ENCODE assay signal across 1 cellular context in genomic region chr6:159981171-159981571, GRCh38.
TF ChIP-seq lines count a peak whose summit lies in the region.

No MANE protein-coding gene starts in this region.

TF ChIP-seq in K562, 482 proteins besides CTCF, POLR2A, EP300 and RAD21 (continued from another document):
- TF ChIP-seq RFX1 (IDR thresholded peaks at IDR 0.05) (no peak), MAFG (tag; conservative IDR thresholded peaks at IDR 0.05) (no peak), DDX20 (tag; IDR thresholded peaks at IDR 0.05; ENCODE audit: low read depth) (no peak), CCNT2 (IDR thresholded peaks at IDR 0.05; ENCODE audit: borderline replicate concordance, extremely low read depth, insufficient read length, low read depth, low read length) (no peak), LARP7 (IDR thresholded peaks at IDR 0.05) (peak; percentile 52; the same call in 1 of the 2 replicates), ATF2 (CRISPR knock-in tag; IDR thresholded peaks at IDR 0.05) (no peak), ATF7 (IDR thresholded peaks at IDR 0.05) (no peak), TARDBP (IDR thresholded peaks at IDR 0.05) (no peak), ZNF232 (CRISPR knock-in tag; IDR thresholded peaks at IDR 0.05) (no peak), ZNF79 (CRISPR knock-in tag; IDR thresholded peaks at IDR 0.05; ENCODE audit: low read depth) (no peak), ZNF23 (CRISPR knock-in tag; IDR thresholded peaks at IDR 0.05) (no peak), DPF2 (IDR thresholded peaks at IDR 0.05) (0 out of 2 replicates have a peak, but pooled peaks have one; percentile 4), CREM (IDR thresholded peaks at IDR 0.05; ENCODE audit: low read depth) (no peak), XRCC3 (IDR thresholded peaks at IDR 0.05) (no peak), SUPT5H (IDR thresholded peaks at IDR 0.05) (0 out of 2 replicates have a peak, but pooled peaks have one; percentile 46), SMARCC2 (IDR thresholded peaks at IDR 0.05; ENCODE audit: low read depth) (no peak), HNRNPLL (IDR thresholded peaks at IDR 0.05; ENCODE audit: low read depth, low read length, poor library complexity, severe bottlenecking) (no peak), WHSC1 (IDR thresholded peaks at IDR 0.05; ENCODE audit: low read length) (no peak), RUNX1 (IDR thresholded peaks at IDR 0.05; ENCODE audit: low read depth) (no peak), ZC3H4 (CRISPR knock-in tag; IDR thresholded peaks at IDR 0.05; ENCODE audit: borderline replicate concordance) (peak; percentile 78; the same call in 1 of the 2 replicates), ZBTB34 (CRISPR knock-in tag; IDR thresholded peaks at IDR 0.05) (no peak), OTX1 (CRISPR knock-in tag; IDR thresholded peaks at IDR 0.05) (no peak), PBX2 (CRISPR knock-in tag; IDR thresholded peaks at IDR 0.05; ENCODE audit: low read depth) (no peak), PBX2 (tag; conservative IDR thresholded peaks at IDR 0.05; ENCODE audit: low read depth) (no peak), TOE1 (IDR thresholded peaks at IDR 0.05; ENCODE audit: borderline replicate concordance) (peak; percentile 73), TOE1 (CRISPR knock-in tag; IDR thresholded peaks at IDR 0.05; ENCODE audit: borderline replicate concordance, low read depth) (no peak), SMAD1 (IDR thresholded peaks at IDR 0.05; ENCODE audit: low read depth, low read length, partially characterized antibody) (no peak), LEF1 (IDR thresholded peaks at IDR 0.05) (no peak), USF1 (CRISPR knock-in tag; IDR thresholded peaks at IDR 0.05) (peak; percentile 45), ZNF280A (IDR thresholded peaks at IDR 0.05; ENCODE audit: low read depth, partially characterized antibody) (peak; percentile 44), ZNF778 (CRISPR knock-in tag; IDR thresholded peaks at IDR 0.05) (no peak), CBFA2T2 (conservative IDR thresholded peaks at IDR 0.05) (0 out of 2 replicates have a peak, but pooled peaks have one; percentile 14), HDAC1 (IDR thresholded peaks at IDR 0.05) (0 out of 4 replicates have a peak, but pooled peaks of 1 of the 2 experiments have one; percentile 33), MITF (IDR thresholded peaks at IDR 0.05) (0 out of 2 replicates have a peak, but pooled peaks have one; percentile 10), TGIF2 (CRISPR knock-in tag; IDR thresholded peaks at IDR 0.05) (no peak), SIX5 (IDR thresholded peaks at IDR 0.05; ENCODE audit: borderline replicate concordance in 1 of 2, insufficient read depth in 1 of 2, low read depth in 1 of 2, low read length in 2 of 2) (no peak), RBM17 (IDR thresholded peaks at IDR 0.05; ENCODE audit: borderline replicate concordance, low read depth, low read length) (no peak)
- TF ChIP-seq, protein P1, sequence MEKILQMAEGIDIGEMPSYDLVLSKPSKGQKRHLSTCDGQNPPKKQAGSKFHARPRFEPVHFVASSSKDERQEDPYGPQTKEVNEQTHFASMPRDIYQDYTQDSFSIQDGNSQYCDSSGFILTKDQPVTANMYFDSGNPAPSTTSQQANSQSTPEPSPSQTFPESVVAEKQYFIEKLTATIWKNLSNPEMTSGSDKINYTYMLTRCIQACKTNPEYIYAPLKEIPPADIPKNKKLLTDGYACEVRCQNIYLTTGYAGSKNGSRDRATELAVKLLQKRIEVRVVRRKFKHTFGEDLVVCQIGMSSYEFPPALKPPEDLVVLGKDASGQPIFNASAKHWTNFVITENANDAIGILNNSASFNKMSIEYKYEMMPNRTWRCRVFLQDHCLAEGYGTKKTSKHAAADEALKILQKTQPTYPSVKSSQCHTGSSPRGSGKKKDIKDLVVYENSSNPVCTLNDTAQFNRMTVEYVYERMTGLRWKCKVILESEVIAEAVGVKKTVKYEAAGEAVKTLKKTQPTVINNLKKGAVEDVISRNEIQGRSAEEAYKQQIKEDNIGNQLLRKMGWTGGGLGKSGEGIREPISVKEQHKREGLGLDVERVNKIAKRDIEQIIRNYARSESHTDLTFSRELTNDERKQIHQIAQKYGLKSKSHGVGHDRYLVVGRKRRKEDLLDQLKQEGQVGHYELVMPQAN (IDR thresholded peaks at IDR 0.05; ENCODE audit: borderline replicate concordance) = no peak
- TF ChIP-seq, protein P2, sequence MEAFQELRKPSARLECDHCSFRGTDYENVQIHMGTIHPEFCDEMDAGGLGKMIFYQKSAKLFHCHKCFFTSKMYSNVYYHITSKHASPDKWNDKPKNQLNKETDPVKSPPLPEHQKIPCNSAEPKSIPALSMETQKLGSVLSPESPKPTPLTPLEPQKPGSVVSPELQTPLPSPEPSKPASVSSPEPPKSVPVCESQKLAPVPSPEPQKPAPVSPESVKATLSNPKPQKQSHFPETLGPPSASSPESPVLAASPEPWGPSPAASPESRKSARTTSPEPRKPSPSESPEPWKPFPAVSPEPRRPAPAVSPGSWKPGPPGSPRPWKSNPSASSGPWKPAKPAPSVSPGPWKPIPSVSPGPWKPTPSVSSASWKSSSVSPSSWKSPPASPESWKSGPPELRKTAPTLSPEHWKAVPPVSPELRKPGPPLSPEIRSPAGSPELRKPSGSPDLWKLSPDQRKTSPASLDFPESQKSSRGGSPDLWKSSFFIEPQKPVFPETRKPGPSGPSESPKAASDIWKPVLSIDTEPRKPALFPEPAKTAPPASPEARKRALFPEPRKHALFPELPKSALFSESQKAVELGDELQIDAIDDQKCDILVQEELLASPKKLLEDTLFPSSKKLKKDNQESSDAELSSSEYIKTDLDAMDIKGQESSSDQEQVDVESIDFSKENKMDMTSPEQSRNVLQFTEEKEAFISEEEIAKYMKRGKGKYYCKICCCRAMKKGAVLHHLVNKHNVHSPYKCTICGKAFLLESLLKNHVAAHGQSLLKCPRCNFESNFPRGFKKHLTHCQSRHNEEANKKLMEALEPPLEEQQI (IDR thresholded peaks at IDR 0.05) = no peak
- TF ChIP-seq, protein P3, sequence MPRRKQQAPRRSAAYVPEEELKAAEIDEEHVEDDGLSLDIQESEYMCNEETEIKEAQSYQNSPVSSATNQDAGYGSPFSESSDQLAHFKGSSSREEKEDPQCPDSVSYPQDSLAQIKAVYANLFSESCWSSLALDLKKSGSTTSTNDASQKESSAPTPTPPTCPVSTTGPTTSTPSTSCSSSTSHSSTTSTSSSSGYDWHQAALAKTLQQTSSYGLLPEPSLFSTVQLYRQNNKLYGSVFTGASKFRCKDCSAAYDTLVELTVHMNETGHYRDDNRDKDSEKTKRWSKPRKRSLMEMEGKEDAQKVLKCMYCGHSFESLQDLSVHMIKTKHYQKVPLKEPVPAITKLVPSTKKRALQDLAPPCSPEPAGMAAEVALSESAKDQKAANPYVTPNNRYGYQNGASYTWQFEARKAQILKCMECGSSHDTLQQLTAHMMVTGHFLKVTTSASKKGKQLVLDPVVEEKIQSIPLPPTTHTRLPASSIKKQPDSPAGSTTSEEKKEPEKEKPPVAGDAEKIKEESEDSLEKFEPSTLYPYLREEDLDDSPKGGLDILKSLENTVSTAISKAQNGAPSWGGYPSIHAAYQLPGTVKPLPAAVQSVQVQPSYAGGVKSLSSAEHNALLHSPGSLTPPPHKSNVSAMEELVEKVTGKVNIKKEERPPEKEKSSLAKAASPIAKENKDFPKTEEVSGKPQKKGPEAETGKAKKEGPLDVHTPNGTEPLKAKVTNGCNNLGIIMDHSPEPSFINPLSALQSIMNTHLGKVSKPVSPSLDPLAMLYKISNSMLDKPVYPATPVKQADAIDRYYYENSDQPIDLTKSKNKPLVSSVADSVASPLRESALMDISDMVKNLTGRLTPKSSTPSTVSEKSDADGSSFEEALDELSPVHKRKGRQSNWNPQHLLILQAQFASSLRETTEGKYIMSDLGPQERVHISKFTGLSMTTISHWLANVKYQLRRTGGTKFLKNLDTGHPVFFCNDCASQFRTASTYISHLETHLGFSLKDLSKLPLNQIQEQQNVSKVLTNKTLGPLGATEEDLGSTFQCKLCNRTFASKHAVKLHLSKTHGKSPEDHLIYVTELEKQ (CRISPR knock-in tag; IDR thresholded peaks at IDR 0.05) = no peak
